26 cellular contexts compared by ENCODE assay signal in the genomic region with DNA sequence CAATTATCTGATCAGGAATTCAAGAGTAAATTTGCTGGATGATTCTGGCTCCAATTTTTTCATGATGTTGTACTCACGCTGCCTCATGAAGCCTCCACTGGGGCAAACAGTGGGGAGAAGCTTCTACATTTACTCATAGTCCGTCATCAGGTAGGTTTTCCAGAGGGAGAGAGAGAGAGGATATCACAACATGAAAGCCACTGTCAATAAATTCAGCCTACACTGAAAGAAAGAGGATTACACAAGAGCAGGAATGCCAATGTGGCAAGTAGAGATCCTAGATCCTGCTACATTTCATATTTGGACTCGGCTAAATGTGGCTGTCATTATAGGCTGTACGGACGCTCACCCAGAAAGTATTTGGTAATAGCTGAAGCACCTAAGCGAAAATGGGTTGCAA.
DNase-seq lines count a peak whose midpoint lies in the region; ATAC-seq and TF ChIP-seq lines count a peak whose summit lies in the region.
"Had no signal": no experiment of that assay in that cellular context is flagged by ENCODE, and none has a peak within 500 bp of the region (broad histone marks: within the 10 kb centered on the region; RNA-seq: fewer than 3 reads in every experiment).

No MANE protein-coding gene starts in this region.

- peaks cover 6% of the 10 kb centered on the region for H3K9me3 Mint-ChIP-seq in MCF 10A (ENCODE audit: unreplicated experiment)
- peaks cover 14% of the 10 kb centered on the region for H3K9me3 Mint-ChIP-seq in CD8-positive, alpha-beta T cell
- peaks cover 4% of the 10 kb centered on the region for H3K9me3 Mint-ChIP-seq in osteocyte (ENCODE audit: unreplicated experiment)

- BruUV-seq in MCF 10A (replicated peaks; lab: Mats Ljungman, UMichigan) (no TSS peak), PC-3 (replicated peaks; lab: Mats Ljungman, UMichigan) (no TSS peak)

- H3K9me3 ChIP-seq in breast epithelium, result no peaks in the 10 kb centered on the region
- H3K9me3 ChIP-seq in PC-3 (ENCODE audit: low read length), result no peaks in the 10 kb centered on the region
- H3K9me3 ChIP-seq in CD8-positive, alpha-beta T cell (ENCODE audit: low read length), result no peaks in the 10 kb centered on the region
- H3K9me3 ChIP-seq: colonic mucosa, esophagus squamous epithelium, gastroesophageal sphincter, Peyer's patch had no signal

- H3K27me3 Mint-ChIP-seq in MCF 10A (ENCODE audit: insufficient read depth, unreplicated experiment), result no peaks in the 10 kb centered on the region
- no peaks in the 10 kb centered on the region for H3K27me3 Mint-ChIP-seq in CD8-positive, alpha-beta T cell (ENCODE audit: low read depth)
- no peaks in the 10 kb centered on the region for H3K27me3 Mint-ChIP-seq in osteocyte (ENCODE audit: unreplicated experiment)
- H3K27me3 Mint-ChIP-seq: activated CD4-positive, alpha-beta memory T cell treated with anti-CD3 and anti-CD28 coated beads, Interleukin-2, amount 10 ng/mL, durations not matched to agents 7 days and 5 days; effector memory CD8-positive, alpha-beta T cell; progenitor cell of endocrine pancreas had no signal

- H3K4me3 Mint-ChIP-seq in MCF 10A (ENCODE audit: unreplicated experiment) (peak overlapping the region; percentile 47), osteocyte (ENCODE audit: unreplicated experiment) (no peak overlapping the region)
- H3K4me3 Mint-ChIP-seq in CD8-positive, alpha-beta T cell, result no peak overlapping the region
- H3K4me3 Mint-ChIP-seq: activated CD4-positive, alpha-beta memory T cell treated with anti-CD3 and anti-CD28 coated beads, Interleukin-2, amount 10 ng/mL, durations not matched to agents 7 days and 5 days; effector memory CD8-positive, alpha-beta T cell had no signal

- no peak overlapping the region for H3K9ac ChIP-seq in PC-3 (ENCODE audit: low read length)

- ATAC-seq in PC-3, result no peak
- ATAC-seq in CD8-positive, alpha-beta T cell, result no peak
- ATAC-seq: effector memory CD8-positive, alpha-beta T cell; gastroesophageal sphincter; GM12878; left colon had no signal

- H2AFZ ChIP-seq in PC-3 (ENCODE audit: low read length), result 0 out of 2 replicates have a peak overlapping the region, but pooled peaks have one; percentile 6
- H2AFZ ChIP-seq: hepatocyte had no signal

- no peak overlapping the region; the same call in 1 of the 2 replicates for H3K4me2 ChIP-seq in PC-3 (ENCODE audit: low read length)
- H3K4me2 ChIP-seq: hepatocyte had no signal

- no peaks in the 10 kb centered on the region for H3F3A ChIP-seq in PC-3 (ENCODE audit: low read length, unreplicated experiment)

- H3K36me3 Mint-ChIP-seq in MCF 10A (ENCODE audit: insufficient read depth, unreplicated experiment) (no peaks in the 10 kb centered on the region), osteocyte (ENCODE audit: unreplicated experiment) (no peaks in the 10 kb centered on the region)
- no peaks in the 10 kb centered on the region for H3K36me3 Mint-ChIP-seq in CD8-positive, alpha-beta T cell

- CTCF ChIA-PET in MCF 10A (lab: Yijun Ruan, JAX), result interaction anchor here (0.7 to 0.8 kb wide), 2 partner anchors 33 to 66 kb away, joined by 3 read pairs; no protein-coding TSS in a partner anchor
- CTCF ChIA-PET in PC-3 (lab: Charles Lee), result no interaction called here
- CTCF ChIA-PET in CD8-positive, alpha-beta T cell (lab: Charles Lee), result no interaction called here

- DNase-seq in MCF 10A (ENCODE audit: unreplicated experiment) (peak; percentile 88), breast epithelium (ENCODE audit: low spot score in 2 of 2) (no peak), PC-3 (peak; percentile 30), fibroblast of pulmonary artery (ENCODE audit: low read depth) (peak; percentile 1), DMS 273 (lab: John Stamatoyannopoulos, UW; ENCODE audit: unreplicated experiment) (no peak), osteocyte (ENCODE audit: extremely low spot score, unreplicated experiment) (no peak)
- DNase-seq in CD8-positive, alpha-beta T cell, result no peak
- no peak for DNase-seq in effector CD8-positive, alpha-beta T cell (lab: John Stamatoyannopoulos, UW)
- DNase-seq: activated CD4-positive, alpha-beta memory T cell treated with anti-CD3 and anti-CD28 coated beads, Interleukin-2, amount 10 ng/mL, durations not matched to agents 7 days and 5 days; activated CD8-positive, alpha-beta memory T cell treated with anti-CD3 and anti-CD28 coated beads, Interleukin-2, amount 50 U/mL, for 48 hours; activated naive CD4-positive, alpha-beta T cell treated with anti-CD3 and anti-CD28 coated beads, Interleukin-2, amount 50 U/mL, for 16 hours; amniotic stem cell; colonic mucosa; effector memory CD8-positive, alpha-beta T cell; esophagus squamous epithelium; Kasumi-1; left colon; NCI-H187; NCI-H524 treated with DMSO at 0.1 percent for 48 hours; Peyer's patch; stimulated activated naive CD4-positive, alpha-beta T cell had no signal

- POLR2A ChIA-PET in MCF 10A (lab: Yijun Ruan, JAX) (interaction anchor here (0.6 to 0.8 kb wide), 3 partner anchors 18 to 736 kb away, joined by 3 read pairs; no protein-coding TSS in a partner anchor), PC-3 (lab: Charles Lee; ENCODE audit: unreplicated experiment) (no interaction called here)
- POLR2A ChIA-PET in CD8-positive, alpha-beta T cell (lab: Charles Lee), result no interaction called here

- TF ChIP-seq CTCF in MCF 10A (IDR thresholded peaks at IDR 0.05; ENCODE audit: unreplicated experiment) (no peak), breast epithelium (IDR thresholded peaks at IDR 0.05) (no peak), PC-3 (conservative IDR thresholded peaks at IDR 0.05; ENCODE audit: low read depth, low read length) (no peak), fibroblast of pulmonary artery (IDR thresholded peaks at IDR 0.05; ENCODE audit: low read length, missing control alignments) (no peak), osteocyte (IDR thresholded peaks at IDR 0.05) (no peak)
- no peak for TF ChIP-seq CTCF in CD8-positive, alpha-beta T cell (IDR thresholded peaks at IDR 0.05)

- H3K27ac ChIP-seq in breast epithelium, result no peak overlapping the region
- H3K27ac ChIP-seq in PC-3 (ENCODE audit: low read length), result peak overlapping the region; percentile 31; the same call in 1 of the 2 replicates
- no peak overlapping the region for H3K27ac ChIP-seq in CD8-positive, alpha-beta T cell (ENCODE audit: low read depth, low read length)
- H3K27ac ChIP-seq: colonic mucosa, esophagus squamous epithelium, gastroesophageal sphincter, hepatocyte, HL-60, Peyer's patch had no signal

- intact Hi-C loops in MCF 10A (cut with micrococcal nuclease), result no loop called here
- intact Hi-C loops in breast epithelium (cut with DNase I; ENCODE audit: low total_unique reads), result no loop called here
- intact Hi-C loops in PC-3 (cut with micrococcal nuclease), result no loop called here
- intact Hi-C loops in CD8-positive, alpha-beta T cell (cut with DNase I, micrococcal nuclease), result no loop called here

- peaks cover 38% of the 10 kb centered on the region for H3K4me1 Mint-ChIP-seq in MCF 10A (ENCODE audit: insufficient read depth, unreplicated experiment)
- H3K4me1 Mint-ChIP-seq in CD8-positive, alpha-beta T cell (ENCODE audit: low read depth), result no peaks in the 10 kb centered on the region
- peaks cover 6% of the 10 kb centered on the region for H3K4me1 Mint-ChIP-seq in osteocyte (ENCODE audit: unreplicated experiment)
- H3K4me1 Mint-ChIP-seq: activated CD4-positive, alpha-beta memory T cell treated with anti-CD3 and anti-CD28 coated beads, Interleukin-2, amount 10 ng/mL, durations not matched to agents 7 days and 5 days had no signal

- H3K79me2 ChIP-seq in PC-3 (ENCODE audit: low read length), result no peaks in the 10 kb centered on the region
- H3K79me2 ChIP-seq: hepatocyte had no signal

- no peak for TF ChIP-seq POLR2A in breast epithelium (IDR thresholded peaks at IDR 0.05)

- no peak overlapping the region for H3K4me3 ChIP-seq in breast epithelium
- H3K4me3 ChIP-seq in PC-3 (ENCODE audit: low read length), result no peak overlapping the region
- no peak overlapping the region for H3K4me3 ChIP-seq in fibroblast of pulmonary artery (replicated peaks; ENCODE audit: low read depth, low read length)
- H3K4me3 ChIP-seq in CD8-positive, alpha-beta T cell (ENCODE audit: low read depth, low read length), result no peak overlapping the region
- H3K4me3 ChIP-seq: colonic mucosa, esophagus squamous epithelium, gastroesophageal sphincter, GM12878, hepatocyte, Peyer's patch had no signal

- H3K4me1 ChIP-seq in breast epithelium (no peaks in the 10 kb centered on the region), PC-3 (ENCODE audit: insufficient read depth, low read length) (peaks cover 30% of the 10 kb centered on the region)
- H3K4me1 ChIP-seq in CD8-positive, alpha-beta T cell (ENCODE audit: insufficient read depth, low read length), result no peaks in the 10 kb centered on the region
- H3K4me1 ChIP-seq: colonic mucosa, esophagus squamous epithelium, gastroesophageal sphincter, Peyer's patch had no signal

- peak overlapping the region; percentile 78 for H3K27ac Mint-ChIP-seq in MCF 10A (ENCODE audit: low read depth, unreplicated experiment)
- no peak overlapping the region for H3K27ac Mint-ChIP-seq in CD8-positive, alpha-beta T cell
- no peak overlapping the region for H3K27ac Mint-ChIP-seq in osteocyte (ENCODE audit: unreplicated experiment)
- H3K27ac Mint-ChIP-seq: activated CD4-positive, alpha-beta memory T cell treated with anti-CD3 and anti-CD28 coated beads, Interleukin-2, amount 10 ng/mL, durations not matched to agents 7 days and 5 days; effector memory CD8-positive, alpha-beta T cell; progenitor cell of endocrine pancreas had no signal

- no peaks in the 10 kb centered on the region for H3K9me2 ChIP-seq in PC-3 (replicated peaks; ENCODE audit: low read length)

- H4K20me1 ChIP-seq in PC-3 (ENCODE audit: low read length), result no peaks in the 10 kb centered on the region

- H3K36me3 ChIP-seq in breast epithelium (no peaks in the 10 kb centered on the region), PC-3 (ENCODE audit: low read depth, low read length) (no peaks in the 10 kb centered on the region)
- H3K36me3 ChIP-seq in CD8-positive, alpha-beta T cell (ENCODE audit: insufficient read depth, low read length), result no peaks in the 10 kb centered on the region
- H3K36me3 ChIP-seq: colonic mucosa, esophagus squamous epithelium, gastroesophageal sphincter, Peyer's patch had no signal

- H3K27me3 ChIP-seq in breast epithelium (no peaks in the 10 kb centered on the region), PC-3 (ENCODE audit: low read length) (no peaks in the 10 kb centered on the region)
- H3K27me3 ChIP-seq in CD8-positive, alpha-beta T cell (ENCODE audit: insufficient read depth, low read length), result no peaks in the 10 kb centered on the region
- H3K27me3 ChIP-seq: colonic mucosa, esophagus squamous epithelium, gastroesophageal sphincter, hepatocyte, Peyer's patch had no signal

Comparison
In these comparisons a context has a peak if more than half of its experiments do, and no peak if none do; other contexts are left out.
1. DNase-seq: peak in MCF 10A (single experiment), PC-3 (single experiment) and fibroblast of pulmonary artery (single experiment); none in breast epithelium (0 of 2), DMS 273 (single experiment), CD8-positive, alpha-beta T cell (0 of 7), osteocyte (single experiment) and effector CD8-positive, alpha-beta T cell (single experiment).